8 cellular contexts compared by ENCODE assay signal in the genomic region with DNA sequence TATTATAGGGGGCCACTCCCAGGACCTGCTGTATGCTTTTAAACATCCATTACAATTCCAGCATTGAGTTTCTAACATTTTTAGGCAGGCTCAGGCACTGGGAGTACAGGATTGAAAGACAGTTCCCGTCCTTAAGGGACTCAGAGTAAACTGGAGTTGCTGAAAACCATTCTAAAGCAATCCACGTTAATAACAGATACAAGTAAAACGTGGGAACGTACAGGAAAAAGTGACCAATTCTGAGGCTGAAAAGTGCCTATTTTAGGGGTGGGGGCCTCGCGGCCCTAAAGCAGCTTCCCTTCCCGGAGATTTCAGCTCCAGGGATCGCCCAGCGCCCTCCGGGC. TPM values are rescaled to one million over a fixed set of nuclear protein-coding genes. Genes with fewer than 3 reads are reported as not detected.
DNase-seq lines count a peak whose midpoint lies in the region; ATAC-seq, FAIRE-seq and TF ChIP-seq lines count a peak whose summit lies in the region.

No MANE protein-coding gene starts in this region.

- TF ChIP-seq EP300 in esophagus muscularis mucosa (IDR thresholded peaks at IDR 0.05) = no peak

- H3K36me3 ChIP-seq in SJSA1 (no peaks in the 10 kb centered on the region; the same call in 1 of the 2 replicates), esophagus muscularis mucosa (no peaks in the 10 kb centered on the region), pancreas (no peaks in the 10 kb centered on the region)

- H3K27me3 ChIP-seq in SJSA1 (replicated peaks) = no peaks in the 10 kb centered on the region
- no peaks in the 10 kb centered on the region for H3K27me3 ChIP-seq in esophagus muscularis mucosa
- no peaks in the 10 kb centered on the region for H3K27me3 ChIP-seq in pancreas

- DNase-seq in G401 (ENCODE audit: low spot score) = peak; percentile 48
- DNase-seq in SJSA1 (ENCODE audit: low read depth in 1 of 2, low spot score in 2 of 2) = no peak
- no peak for DNase-seq in esophagus muscularis mucosa (ENCODE audit: extremely low spot score)
- DNase-seq in pancreas = no peak

- TF ChIP-seq CTCF in esophagus muscularis mucosa (IDR thresholded peaks at IDR 0.05) = no peak
- no peak for TF ChIP-seq CTCF in pancreas (IDR thresholded peaks at IDR 0.05)

- H3K4me1 ChIP-seq in SJSA1 (replicated peaks) (peaks cover 28% of the 10 kb centered on the region), esophagus muscularis mucosa (peaks cover 8 to 42% (median 26%) of the 10 kb centered on the region in 4 donors), pancreas (peaks cover 0 to 5% (median 0%) of the 10 kb centered on the region in 3 donors)

- ATAC-seq in pancreas = peak in 3 of 4 donors; percentile 0
- ATAC-seq in HG03378 (IDR thresholded peaks at IDR 0.05; ENCODE audit: unreplicated experiment) = no peak
- ATAC-seq in GM18858 (IDR thresholded peaks at IDR 0.05; ENCODE audit: unreplicated experiment) = no peak
- no peak for ATAC-seq in GM18873 (IDR thresholded peaks at IDR 0.05; ENCODE audit: low FRiP score, unreplicated experiment)
- no peak for ATAC-seq in HG02938 (IDR thresholded peaks at IDR 0.05; ENCODE audit: unreplicated experiment)

- H3K4me3 ChIP-seq in SJSA1 = peak overlapping the region; percentile 60
- H3K4me3 ChIP-seq in esophagus muscularis mucosa = peak overlapping the region; percentile 87 to 97 (median 95)
- H3K4me3 ChIP-seq in pancreas = peak overlapping the region; percentile 80 to 97 (median 94)

- H3K27ac ChIP-seq in SJSA1 = peak overlapping the region; percentile 98
- H3K27ac ChIP-seq in esophagus muscularis mucosa (replicated peaks in 1 of 4) = peak overlapping the region; percentile 98 to 99 (median 98)
- peak overlapping the region; percentile 96 to 99 (median 97) for H3K27ac ChIP-seq in pancreas

- in situ Hi-C loops in G401 (cut with HindIII; ENCODE audit: low sequenced_read_pairs) = no loop called here

- no peak for FAIRE-seq in pancreas (lab: Jason Lieb, UNC)

- 1% methylated on average over 10 of the region's 10 CpGs for WGBS in esophagus muscularis mucosa
- 0% methylated on average over 10 of the region's 10 CpGs for WGBS in pancreas, 2 donors

- intact Hi-C loops in esophagus muscularis mucosa (cut with DNase I) = loop anchor here (2.0 to 10.0 kb wide), 3 partner anchors 19 to 577 kb away; no protein-coding TSS in a partner anchor
- intact Hi-C loops in pancreas (cut with DNase I) = no loop called here

- no peak for TF ChIP-seq POLR2A in esophagus muscularis mucosa (IDR thresholded peaks at IDR 0.05; ENCODE audit: low read depth)

- H3K9me3 ChIP-seq in SJSA1 (replicated peaks) (no peaks in the 10 kb centered on the region), esophagus muscularis mucosa (no peaks in the 10 kb centered on the region), pancreas (no peaks in the 10 kb centered on the region)

RNA-seq across cellular contexts. Expression of gene FER, which starts 0.3 kb away (rescaled TPM):
- 5.4 and 14.6 TPM in 2 replicates for total RNA-seq in G401 (2014; rRNA removed; shearing (Covaris generic))
- total RNA-seq in SJSA1 (2014; rRNA removed; shearing (Covaris generic)) = 31.2 and 34.9 TPM in 2 replicates
- total RNA-seq in esophagus muscularis mucosa = 10 to 100 TPM; 17.6 to 32.8 (median 25.4) TPM
- total RNA-seq in pancreas = 10 to 100 TPM in 1 of 6 donors, 1 to 10 TPM in 5; 5.1 to 15.3 (median 6.8) TPM
- 1 to 10 TPM; 1.4 to 1.6 TPM for polyA plus RNA-seq in pancreas

Comparison
In these comparisons a context has a peak if more than half of its experiments do, and no peak if none do; other contexts are left out.
1. ATAC-seq: peak in pancreas (3 of 4); none in HG03378 (single experiment), GM18858 (single experiment), GM18873 (single experiment) and HG02938 (single experiment).
2. Peak in every context shown above with its lines, with median percentiles within 50 percentile points of each other: H3K27ac ChIP-seq and H3K4me3 ChIP-seq.